ENCODE assay signal across 28 cellular contexts in the genomic region with DNA sequence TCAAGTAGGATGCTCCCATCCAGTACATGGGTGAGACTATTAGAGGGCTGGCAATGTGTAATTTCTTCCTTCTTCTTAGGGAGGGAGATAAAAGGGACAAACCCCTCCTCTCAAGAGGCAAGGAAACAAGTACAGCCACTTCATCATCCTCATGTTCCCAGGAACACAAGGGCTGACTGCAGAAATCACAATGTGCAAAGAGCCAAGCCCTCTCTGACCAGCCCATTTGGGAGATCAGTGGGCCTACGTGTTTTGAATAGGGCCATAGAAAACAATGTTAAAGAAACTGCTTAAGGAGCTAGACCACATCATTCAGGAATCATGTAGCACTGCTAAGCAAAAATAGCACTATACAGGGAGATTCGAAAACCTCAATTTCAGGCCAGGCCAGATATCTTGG.
"Had no signal": no experiment of that assay in that cellular context is flagged by ENCODE, and none has a peak within 500 bp of the region (broad histone marks: within the 10 kb centered on the region; RNA-seq: fewer than 3 reads in every experiment).

No MANE protein-coding gene starts in this region.

- H2AFZ ChIP-seq: neural progenitor cell, parathyroid adenoma had no signal

- H3K27ac Mint-ChIP-seq: mesothelial cell of epicardium; naive B cell; natural killer cell; nephron progenitor cell; neural progenitor cell; progenitor cell of endocrine pancreas; stimulated activated naive B cell treated with anti-CD40 and anti-IgM and Interleukin-4, amounts not matched to agents 10 μg/mL and 1 μg/mL and 100 μg/mL, for 72 hours had no signal

- H3K4me1 ChIP-seq: parathyroid adenoma, right atrium auricular region, right lobe of liver, testis, tibial artery, upper lobe of right lung had no signal

- H3K4me3 ChIP-seq: left ventricle myocardium inferior, lung, neural progenitor cell, right atrium auricular region, right lobe of liver, smooth muscle cell, stomach, testis, tibial artery, upper lobe of right lung had no signal

- DNase-seq: hypothalamus; immature natural killer cell; kidney; left colon; left ventricle myocardium inferior; mesendoderm; naive B cell; natural killer cell; nephron progenitor cell; occipital lobe; right lobe of liver; stimulated activated CD4-positive, alpha-beta T cell treated with anti-CD3 and anti-CD28 coated beads, Interleukin-1b, Interleukin-23, amount 100 ng/mL, for 48 hours; stimulated activated CD4-positive, alpha-beta T cell treated with anti-CD3 and anti-CD28 coated beads, Interleukin-2, amount 100 ng/mL, for 48 hours; stimulated activated naive B cell treated with anti-CD40 and anti-IgM and Interleukin-4, amounts not matched to agents 10 μg/mL and 1 μg/mL and 100 μg/mL, for 72 hours; stimulated activated naive CD8-positive, alpha-beta T cell treated with anti-CD3 and anti-CD28 coated beads, Interleukin-15, Interleukin-2, amounts not matched to agents 100 U/mL and 50 U/mL, for 24 hours; stomach; testis; tibial artery; trophoblast cell; upper lobe of right lung had no signal

- H3K4me1 Mint-ChIP-seq: mesothelial cell of epicardium, neural progenitor cell had no signal

- H3K79me2 ChIP-seq: parathyroid adenoma had no signal

- H3K27me3 Mint-ChIP-seq: progenitor cell of endocrine pancreas; stimulated activated naive B cell treated with anti-CD40 and anti-IgM and Interleukin-4, amounts not matched to agents 10 μg/mL and 1 μg/mL and 100 μg/mL, for 72 hours had no signal

- ATAC-seq: left colon; natural killer cell; right lobe of liver; stimulated activated naive B cell treated with anti-CD40 and anti-IgM and Interleukin-4, amounts not matched to agents 10 μg/mL and 1 μg/mL and 100 μg/mL, for 72 hours; stimulated activated naive CD8-positive, alpha-beta T cell treated with anti-CD3 and anti-CD28 coated beads, Interleukin-15, Interleukin-2, amounts not matched to agents 100 U/mL and 50 U/mL, for 24 hours; upper lobe of right lung had no signal

- H3K9me3 Mint-ChIP-seq: immature natural killer cell; mesothelial cell of epicardium; naive B cell; natural killer cell; nephron progenitor cell; neural progenitor cell; stimulated activated naive B cell treated with anti-CD40 and anti-IgM and Interleukin-4, amounts not matched to agents 10 μg/mL and 1 μg/mL and 100 μg/mL, for 72 hours had no signal

- H3K4me3 Mint-ChIP-seq: immature natural killer cell; mesothelial cell of epicardium; naive B cell; natural killer cell; nephron progenitor cell; neural progenitor cell; stimulated activated naive B cell treated with anti-CD40 and anti-IgM and Interleukin-4, amounts not matched to agents 10 μg/mL and 1 μg/mL and 100 μg/mL, for 72 hours had no signal

- H3K27me3 ChIP-seq: neural progenitor cell, neutrophil, right atrium auricular region, right lobe of liver, stomach, testis, tibial artery, upper lobe of right lung had no signal

- H3K36me3 ChIP-seq: neural progenitor cell, neutrophil had no signal

- H3K4me2 ChIP-seq: neural progenitor cell, smooth muscle cell had no signal

- H3K36me3 Mint-ChIP-seq: natural killer cell had no signal

- H3K9me3 ChIP-seq: left ventricle myocardium inferior, neutrophil, right atrium auricular region, right lobe of liver, stomach, testis, tibial artery, upper lobe of right lung had no signal

- H3K27ac ChIP-seq: left ventricle myocardium inferior, neural progenitor cell, neutrophil, parathyroid adenoma, right atrium auricular region, right lobe of liver, stomach, testis, tibial artery, upper lobe of right lung had no signal
